Comparison of ENCODE assay signal across 1 cellular context in the genomic region with DNA sequence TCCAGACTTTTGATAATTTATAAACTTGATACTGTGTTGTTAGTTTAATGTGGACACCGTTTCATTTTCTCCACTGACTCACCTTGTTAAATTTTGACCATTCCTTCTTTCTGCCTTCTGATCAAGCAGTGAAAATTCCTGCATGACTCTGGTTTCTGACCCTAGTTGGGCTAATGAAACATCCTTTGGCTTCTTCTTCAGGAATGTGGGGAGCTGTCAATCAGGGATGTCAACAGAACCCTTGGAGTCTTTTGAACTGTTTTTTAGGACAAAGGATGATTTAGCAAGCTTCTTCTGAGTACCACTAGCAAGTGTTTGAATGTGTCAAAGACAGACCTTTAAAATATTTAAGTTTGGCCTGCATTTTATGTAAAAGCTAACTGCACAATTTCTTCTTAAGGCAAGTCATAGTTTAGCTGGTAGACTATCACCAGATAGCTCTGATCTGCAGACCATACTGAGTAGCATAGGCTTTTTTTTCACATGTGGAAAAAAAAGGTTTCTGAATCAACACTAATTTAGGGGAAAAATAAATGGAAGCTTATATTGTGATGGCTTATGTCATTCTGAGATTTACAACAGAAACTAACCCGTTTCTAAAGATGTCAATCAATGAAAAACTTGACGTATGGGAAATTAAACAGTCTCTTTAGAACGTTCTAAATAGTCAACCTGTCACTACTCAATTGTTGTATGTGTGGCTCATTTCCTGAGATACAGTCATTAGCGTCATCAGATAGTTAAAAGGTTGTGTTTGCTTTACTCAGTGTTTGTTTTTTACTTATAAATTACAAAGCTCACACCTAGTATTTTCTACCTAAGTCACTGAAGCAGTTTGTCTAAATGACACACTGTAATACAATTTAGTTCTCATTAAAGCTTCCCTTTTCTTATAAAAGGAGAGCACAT.
TF ChIP-seq lines count a peak whose summit lies in the region.

No MANE protein-coding gene starts in this region.

TF ChIP-seq in WTC11, 78 proteins besides CTCF, POLR2A, EP300 and RAD21 (continued from another document):
- TF ChIP-seq, protein P1, sequence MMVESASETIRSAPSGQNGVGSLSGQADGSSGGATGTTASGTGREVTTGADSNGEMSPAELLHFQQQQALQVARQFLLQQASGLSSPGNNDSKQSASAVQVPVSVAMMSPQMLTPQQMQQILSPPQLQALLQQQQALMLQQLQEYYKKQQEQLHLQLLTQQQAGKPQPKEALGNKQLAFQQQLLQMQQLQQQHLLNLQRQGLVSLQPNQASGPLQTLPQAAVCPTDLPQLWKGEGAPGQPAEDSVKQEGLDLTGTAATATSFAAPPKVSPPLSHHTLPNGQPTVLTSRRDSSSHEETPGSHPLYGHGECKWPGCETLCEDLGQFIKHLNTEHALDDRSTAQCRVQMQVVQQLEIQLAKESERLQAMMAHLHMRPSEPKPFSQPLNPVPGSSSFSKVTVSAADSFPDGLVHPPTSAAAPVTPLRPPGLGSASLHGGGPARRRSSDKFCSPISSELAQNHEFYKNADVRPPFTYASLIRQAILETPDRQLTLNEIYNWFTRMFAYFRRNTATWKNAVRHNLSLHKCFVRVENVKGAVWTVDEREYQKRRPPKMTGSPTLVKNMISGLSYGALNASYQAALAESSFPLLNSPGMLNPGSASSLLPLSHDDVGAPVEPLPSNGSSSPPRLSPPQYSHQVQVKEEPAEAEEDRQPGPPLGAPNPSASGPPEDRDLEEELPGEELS (CRISPR knock-in tag; IDR thresholded peaks at IDR 0.05), result no peak
- TF ChIP-seq MXD4 (CRISPR knock-in tag; IDR thresholded peaks at IDR 0.05; ENCODE audit: borderline replicate concordance) (no peak), ATF1 (CRISPR knock-in tag; IDR thresholded peaks at IDR 0.05) (no peak), ZNF232 (CRISPR knock-in tag; IDR thresholded peaks at IDR 0.05) (no peak)
- TF ChIP-seq, protein P2, sequence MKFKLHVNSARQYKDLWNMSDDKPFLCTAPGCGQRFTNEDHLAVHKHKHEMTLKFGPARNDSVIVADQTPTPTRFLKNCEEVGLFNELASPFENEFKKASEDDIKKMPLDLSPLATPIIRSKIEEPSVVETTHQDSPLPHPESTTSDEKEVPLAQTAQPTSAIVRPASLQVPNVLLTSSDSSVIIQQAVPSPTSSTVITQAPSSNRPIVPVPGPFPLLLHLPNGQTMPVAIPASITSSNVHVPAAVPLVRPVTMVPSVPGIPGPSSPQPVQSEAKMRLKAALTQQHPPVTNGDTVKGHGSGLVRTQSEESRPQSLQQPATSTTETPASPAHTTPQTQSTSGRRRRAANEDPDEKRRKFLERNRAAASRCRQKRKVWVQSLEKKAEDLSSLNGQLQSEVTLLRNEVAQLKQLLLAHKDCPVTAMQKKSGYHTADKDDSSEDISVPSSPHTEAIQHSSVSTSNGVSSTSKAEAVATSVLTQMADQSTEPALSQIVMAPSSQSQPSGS (CRISPR knock-in tag; IDR thresholded peaks at IDR 0.05; ENCODE audit: borderline replicate concordance, low read depth), result no peak
- TF ChIP-seq, protein P3, sequence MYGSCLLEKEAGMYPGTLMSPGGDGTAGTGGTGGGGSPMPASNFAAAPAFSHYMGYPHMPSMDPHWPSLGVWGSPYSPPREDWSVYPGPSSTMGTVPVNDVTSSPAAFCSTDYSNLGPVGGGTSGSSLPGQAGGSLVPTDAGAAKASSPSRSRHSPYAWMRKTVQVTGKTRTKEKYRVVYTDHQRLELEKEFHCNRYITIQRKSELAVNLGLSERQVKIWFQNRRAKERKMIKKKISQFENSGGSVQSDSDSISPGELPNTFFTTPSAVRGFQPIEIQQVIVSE (CRISPR knock-in tag; IDR thresholded peaks at IDR 0.05; ENCODE audit: borderline replicate concordance), result no peak
